27 cellular contexts compared by ENCODE assay signal in the genomic region with DNA sequence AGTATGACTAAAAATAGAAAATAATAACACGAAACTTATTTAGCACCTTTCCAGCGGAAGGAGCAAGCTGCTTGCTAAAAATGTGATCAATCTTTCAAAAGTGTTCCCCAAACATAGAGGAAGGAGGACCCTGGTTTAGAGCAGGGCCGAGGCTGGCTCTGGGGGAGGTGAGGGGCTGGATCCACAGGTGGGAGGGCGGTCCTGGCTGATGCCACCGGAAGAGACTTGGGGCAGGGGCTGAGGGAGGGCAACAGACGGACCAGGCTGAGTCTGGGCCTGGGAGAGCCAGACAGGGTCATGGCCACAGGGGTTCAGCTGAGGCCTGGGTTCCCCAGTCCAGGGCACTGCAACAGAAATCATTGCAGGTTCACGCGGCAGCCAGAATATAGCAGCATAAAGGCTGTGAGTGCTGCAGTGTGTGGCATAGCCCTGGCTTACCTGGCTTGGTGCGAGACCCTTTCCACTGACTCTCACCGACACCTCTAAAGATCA.
"Had no signal": no experiment of that assay in that cellular context is flagged by ENCODE, and none has a peak within 500 bp of the region (broad histone marks: within the 10 kb centered on the region; RNA-seq: fewer than 3 reads in every experiment).

No MANE protein-coding gene starts in this region.

- H3K27me3 ChIP-seq: adrenal gland had no signal

- H3K9me3 ChIP-seq: adrenal gland, SJSA1 had no signal

- H3K27ac ChIP-seq: adrenal gland, KMS-11, SJSA1, VCaP had no signal

- DNase-seq: activated CD4-positive, alpha-beta memory T cell treated with anti-CD3 and anti-CD28 coated beads, Interleukin-2, amount 10 ng/mL, durations not matched to agents 7 days and 5 days; activated CD4-positive, alpha-beta T cell treated with anti-CD3 and anti-CD28 coated beads, Interleukin-2, amount 10 ng/mL, durations not matched to agents 7 days and 5 days; activated CD4-positive, CD25-positive, alpha-beta regulatory T cell; activated gamma-delta T cell; activated naive CD4-positive, alpha-beta T cell treated with anti-CD3 and anti-CD28 coated beads for 36 hours; activated T-cell treated with anti-CD3 and anti-CD28 coated beads for 4 hours; activated T-cell treated with anti-CD3 and anti-CD28 coated beads, Interleukin-2, amount 50 U/mL, for 48 hours; adrenal gland; anterior cingulate cortex; NCI-H1105; NCI-H1436; NCI-H1694 treated with DMSO at 0.1 percent for 48 hours; NCI-H2029 treated with DMSO at 0.1 percent for 48 hours; NCI-H345; NCI-H510A; NCI-H526 treated with DMSO at 0.1 percent for 48 hours; NCI-H82; RPMI8226; SW 1271; T-helper 2 cell had no signal

- H3K27me3 Mint-ChIP-seq: activated naive CD8-positive, alpha-beta T cell; activated T-helper 17 cell treated with anti-CD3 and anti-CD28 coated beads, Interleukin-2, amount 50 U/mL, for 72 hours had no signal

- ATAC-seq: activated T-helper 17 cell treated with anti-CD3 and anti-CD28 coated beads, Interleukin-2, amount 50 U/mL, for 72 hours; Right ventricle myocardium inferior; SK-N-SH treated with all-trans-retinoic acid at 6 μM for 48 hours had no signal

- H3K36me3 ChIP-seq: adrenal gland, SJSA1 had no signal

- H3K4me1 ChIP-seq: SJSA1 had no signal

- H3K4me3 ChIP-seq: adrenal gland, SJSA1 had no signal

- H3K27ac Mint-ChIP-seq: activated CD4-positive, alpha-beta memory T cell treated with anti-CD3 and anti-CD28 coated beads, Interleukin-2, amount 10 ng/mL, durations not matched to agents 7 days and 5 days; activated CD4-positive, alpha-beta T cell treated with anti-CD3 and anti-CD28 coated beads, Interleukin-2, amount 10 ng/mL, durations not matched to agents 7 days and 5 days; activated naive CD4-positive, alpha-beta T cell treated with anti-CD3 and anti-CD28 coated beads for 36 hours; activated naive CD8-positive, alpha-beta T cell had no signal

- H3K36me3 Mint-ChIP-seq: activated naive CD8-positive, alpha-beta T cell had no signal

- H3K4me1 Mint-ChIP-seq: activated CD4-positive, alpha-beta memory T cell treated with anti-CD3 and anti-CD28 coated beads, Interleukin-2, amount 10 ng/mL, durations not matched to agents 7 days and 5 days; activated T-helper 17 cell treated with anti-CD3 and anti-CD28 coated beads, Interleukin-2, amount 50 U/mL, for 72 hours had no signal

- H3K9me3 Mint-ChIP-seq: activated CD4-positive, alpha-beta memory T cell treated with anti-CD3 and anti-CD28 coated beads, Interleukin-2, amount 10 ng/mL, durations not matched to agents 7 days and 5 days; activated CD4-positive, alpha-beta T cell treated with anti-CD3 and anti-CD28 coated beads, Interleukin-2, amount 10 ng/mL, durations not matched to agents 7 days and 5 days; activated naive CD4-positive, alpha-beta T cell treated with anti-CD3 and anti-CD28 coated beads for 36 hours; activated T-helper 17 cell treated with anti-CD3 and anti-CD28 coated beads, Interleukin-2, amount 50 U/mL, for 72 hours had no signal

- H3K4me3 Mint-ChIP-seq: activated CD4-positive, alpha-beta memory T cell treated with anti-CD3 and anti-CD28 coated beads, Interleukin-2, amount 10 ng/mL, durations not matched to agents 7 days and 5 days; activated CD4-positive, alpha-beta T cell treated with anti-CD3 and anti-CD28 coated beads, Interleukin-2, amount 10 ng/mL, durations not matched to agents 7 days and 5 days; activated naive CD4-positive, alpha-beta T cell treated with anti-CD3 and anti-CD28 coated beads for 36 hours; activated naive CD8-positive, alpha-beta T cell; activated T-helper 17 cell treated with anti-CD3 and anti-CD28 coated beads, Interleukin-2, amount 50 U/mL, for 72 hours had no signal
